ENCODE assay signal across 34 cellular contexts in genomic region chr20:3040086-3040485, GRCh38. TPM values are rescaled to one million over a fixed set of nuclear protein-coding genes. Genes with fewer than 3 reads are reported as not detected.
DNase-seq lines count a peak whose midpoint lies in the region; ATAC-seq and TF ChIP-seq lines count a peak whose summit lies in the region.
"Had no signal": no experiment of that assay in that cellular context is flagged by ENCODE, and none has a peak within 500 bp of the region (broad histone marks: within the 10 kb centered on the region; RNA-seq: fewer than 3 reads in every experiment).

No MANE protein-coding gene starts in this region.

- H3K79me2 ChIP-seq in neural progenitor cell (ENCODE audit: low read depth): no peaks in the 10 kb centered on the region

- H3K36me3 Mint-ChIP-seq in activated CD4-positive, alpha-beta T cell treated with anti-CD3 and anti-CD28 coated beads for 36 hours (ENCODE audit: low read depth): peaks cover 26% of the 10 kb centered on the region
- H3K36me3 Mint-ChIP-seq in activated naive CD8-positive, alpha-beta T cell treated with anti-CD3 and anti-CD28 coated beads, Interleukin-2, amount 10 ng/mL, durations not matched to agents 7 days and 5 days: peaks cover 13% of the 10 kb centered on the region
- peaks cover 21% of the 10 kb centered on the region for H3K36me3 Mint-ChIP-seq in neural progenitor cell

- no peak for DNase-seq in activated CD4-positive, alpha-beta T cell treated with anti-CD3 and anti-CD28 coated beads for 36 hours
- no peak for DNase-seq in activated CD4-positive, alpha-beta T cell treated with anti-CD3 and anti-CD28 coated beads for 1 hour
- DNase-seq in RWPE1 (ENCODE audit: low spot score): no peak
- no peak for DNase-seq in activated naive CD8-positive, alpha-beta T cell treated with anti-CD3 and anti-CD28 coated beads, Interleukin-2, amount 10 ng/mL, durations not matched to agents 7 days and 5 days
- no peak for DNase-seq in neural progenitor cell (ENCODE audit: low spot score)
- no peak for DNase-seq in cortex of kidney (lab: John Stamatoyannopoulos, UW)
- DNase-seq in RKO (ENCODE audit: low spot score): no peak
- DNase-seq: activated CD4-positive, alpha-beta T cell treated with anti-CD3 and anti-CD28 coated beads, Interleukin-2, amount 50 U/mL, for 1 hour; activated naive CD4-positive, alpha-beta T cell treated with anti-CD3 and anti-CD28 coated beads, Interleukin-2, amount 50 U/mL, for 16 hours; activated T-cell treated with anti-CD3 and anti-CD28 coated beads for 4 hours; AML-193; aorta; CD4-positive, alpha-beta memory T cell; DMS 273 treated with DMSO at 0.1 percent for 48 hours; EL; foreskin keratinocyte; GM23248; KG1; left cardiac atrium; MG63; NCI-H2081; NCI-H345; NCI-H774; psoas muscle; stimulated activated naive CD8-positive, alpha-beta T cell treated with anti-CD3 and anti-CD28 coated beads, Interleukin-15, amount 100 ng/mL, for 72 hours had no signal

- H3K4me2 ChIP-seq in neural progenitor cell: no peak overlapping the region

- no peaks in the 10 kb centered on the region for H4K20me1 ChIP-seq in neural progenitor cell (ENCODE audit: low read depth)

- H3K4me3 ChIP-seq in neural progenitor cell: no peak overlapping the region
- H3K4me3 ChIP-seq: GM12878, GM23248, MG63, psoas muscle, tibial nerve had no signal

- no peak for ATAC-seq in activated CD4-positive, alpha-beta T cell treated with anti-CD3 and anti-CD28 coated beads for 36 hours
- no peak for ATAC-seq in activated naive CD8-positive, alpha-beta T cell treated with anti-CD3 and anti-CD28 coated beads, Interleukin-2, amount 10 ng/mL, durations not matched to agents 7 days and 5 days (ENCODE audit: low read depth)
- ATAC-seq in GM21576 (IDR thresholded peaks at IDR 0.05; ENCODE audit: unreplicated experiment): no peak
- ATAC-seq: esophagus mucosa; foreskin keratinocyte; GM12878; left cardiac atrium; psoas muscle; stimulated activated naive CD8-positive, alpha-beta T cell treated with anti-CD3 and anti-CD28 coated beads, Interleukin-15, amount 100 ng/mL, for 72 hours had no signal

- no peaks in the 10 kb centered on the region for H3K9me3 ChIP-seq in neural progenitor cell (ENCODE audit: low read depth)
- H3K9me3 ChIP-seq: MG63, psoas muscle, tibial nerve had no signal

- H3F3A ChIP-seq in neural progenitor cell (ENCODE audit: low read depth): peaks cover 7% of the 10 kb centered on the region

- intact Hi-C loops in activated CD4-positive, alpha-beta T cell treated with anti-CD3 and anti-CD28 coated beads for 36 hours (cut with DNase I, micrococcal nuclease): no loop called here

- H3K4me1 Mint-ChIP-seq in activated CD4-positive, alpha-beta T cell treated with anti-CD3 and anti-CD28 coated beads for 36 hours: peaks cover 2% of the 10 kb centered on the region
- H3K4me1 Mint-ChIP-seq in activated naive CD8-positive, alpha-beta T cell treated with anti-CD3 and anti-CD28 coated beads, Interleukin-2, amount 10 ng/mL, durations not matched to agents 7 days and 5 days: peaks cover 8% of the 10 kb centered on the region
- peaks cover 14% of the 10 kb centered on the region for H3K4me1 Mint-ChIP-seq in neural progenitor cell

- peaks cover 2% of the 10 kb centered on the region for H3K4me1 ChIP-seq in neural progenitor cell
- H3K4me1 ChIP-seq: foreskin keratinocyte, psoas muscle had no signal

- peak overlapping the region; percentile 17 for H3K27ac ChIP-seq in RWPE1
- H3K27ac ChIP-seq in neural progenitor cell: no peak overlapping the region
- H3K27ac ChIP-seq: foreskin keratinocyte, GM23248, psoas muscle, tibial nerve had no signal

- no peaks in the 10 kb centered on the region for H3K9me3 Mint-ChIP-seq in activated CD4-positive, alpha-beta T cell treated with anti-CD3 and anti-CD28 coated beads for 36 hours (ENCODE audit: low read depth)
- no peaks in the 10 kb centered on the region for H3K9me3 Mint-ChIP-seq in activated naive CD8-positive, alpha-beta T cell treated with anti-CD3 and anti-CD28 coated beads, Interleukin-2, amount 10 ng/mL, durations not matched to agents 7 days and 5 days
- H3K9me3 Mint-ChIP-seq in neural progenitor cell: no peaks in the 10 kb centered on the region
- H3K9me3 Mint-ChIP-seq: stimulated activated naive CD8-positive, alpha-beta T cell treated with anti-CD3 and anti-CD28 coated beads, Interleukin-15, amount 100 ng/mL, for 72 hours had no signal

- POLR2A ChIA-PET in activated CD4-positive, alpha-beta T cell treated with anti-CD3 and anti-CD28 coated beads for 36 hours (lab: Charles Lee): no interaction called here
- POLR2A ChIA-PET in RWPE1 (lab: Yijun Ruan, JAX; ENCODE audit: low non-redundant PET): no interaction called here
- POLR2A ChIA-PET in activated naive CD8-positive, alpha-beta T cell treated with anti-CD3 and anti-CD28 coated beads, Interleukin-2, amount 10 ng/mL, durations not matched to agents 7 days and 5 days (lab: Charles Lee): no interaction called here

- no peak overlapping the region for H3K9ac ChIP-seq in neural progenitor cell
- H3K9ac ChIP-seq: GM23248 had no signal

- CTCF ChIA-PET in activated CD4-positive, alpha-beta T cell treated with anti-CD3 and anti-CD28 coated beads for 36 hours (lab: Charles Lee): no interaction called here
- CTCF ChIA-PET in RWPE1 (lab: Yijun Ruan, JAX): no interaction called here

- H2AFZ ChIP-seq in neural progenitor cell (replicated peaks): no peak overlapping the region
- H2AFZ ChIP-seq: GM23248 had no signal

- TF ChIP-seq CTCF in RWPE1 (conservative IDR thresholded peaks at IDR 0.05; ENCODE audit: low read depth): no peak
- no peak for TF ChIP-seq CTCF in neural progenitor cell (IDR thresholded peaks at IDR 0.05)

- no peaks in the 10 kb centered on the region for H3K27me3 Mint-ChIP-seq in activated CD4-positive, alpha-beta T cell treated with anti-CD3 and anti-CD28 coated beads for 36 hours
- no peaks in the 10 kb centered on the region for H3K27me3 Mint-ChIP-seq in activated naive CD8-positive, alpha-beta T cell treated with anti-CD3 and anti-CD28 coated beads, Interleukin-2, amount 10 ng/mL, durations not matched to agents 7 days and 5 days
- H3K27me3 Mint-ChIP-seq in neural progenitor cell (ENCODE audit: insufficient read depth, low read depth): peaks cover 5% of the 10 kb centered on the region
- H3K27me3 Mint-ChIP-seq: CD4-positive, alpha-beta memory T cell; stimulated activated naive CD8-positive, alpha-beta T cell treated with anti-CD3 and anti-CD28 coated beads, Interleukin-15, amount 100 ng/mL, for 72 hours had no signal

- no peak overlapping the region for H3K4me3 Mint-ChIP-seq in activated CD4-positive, alpha-beta T cell treated with anti-CD3 and anti-CD28 coated beads for 36 hours
- no peak overlapping the region for H3K4me3 Mint-ChIP-seq in activated naive CD8-positive, alpha-beta T cell treated with anti-CD3 and anti-CD28 coated beads, Interleukin-2, amount 10 ng/mL, durations not matched to agents 7 days and 5 days
- no peak overlapping the region for H3K4me3 Mint-ChIP-seq in neural progenitor cell
- H3K4me3 Mint-ChIP-seq: CD4-positive, alpha-beta memory T cell; stimulated activated naive CD8-positive, alpha-beta T cell treated with anti-CD3 and anti-CD28 coated beads, Interleukin-15, amount 100 ng/mL, for 72 hours had no signal

- no peaks in the 10 kb centered on the region for H3K36me3 ChIP-seq in neural progenitor cell
- H3K36me3 ChIP-seq: MG63 had no signal

- no peaks in the 10 kb centered on the region for H3K27me3 ChIP-seq in neural progenitor cell
- H3K27me3 ChIP-seq: foreskin keratinocyte, MG63, tibial nerve had no signal

- H3K27ac Mint-ChIP-seq in activated CD4-positive, alpha-beta T cell treated with anti-CD3 and anti-CD28 coated beads for 36 hours: peak overlapping the region; percentile 8
- peak overlapping the region; percentile 17 for H3K27ac Mint-ChIP-seq in activated naive CD8-positive, alpha-beta T cell treated with anti-CD3 and anti-CD28 coated beads, Interleukin-2, amount 10 ng/mL, durations not matched to agents 7 days and 5 days
- H3K27ac Mint-ChIP-seq in neural progenitor cell: peak overlapping the region; percentile 5

RNA-seq across cellular contexts. Expression of gene GNRH2, which starts 3.3 kb away (rescaled TPM):
- total RNA-seq in activated CD4-positive, alpha-beta T cell treated with anti-CD3 and anti-CD28 coated beads for 36 hours: 1 to 10 TPM; 8.0 to 8.3 TPM
- 1 to 10 TPM in 1 of 2 experiments, under 1 TPM in 1; 0.85 to 1.6 TPM for total RNA-seq in activated naive CD8-positive, alpha-beta T cell treated with anti-CD3 and anti-CD28 coated beads, Interleukin-2, amount 10 ng/mL, durations not matched to agents 7 days and 5 days
- total RNA-seq in neural progenitor cell (ENCODE audit: low replicate concordance): 0.37 TPM in 1 of 2 replicates, not detected in the other
- total RNA-seq: cardiac septum, esophagus mucosa, foreskin keratinocyte, GM23248, left cardiac atrium, lung microvascular endothelial cell, psoas muscle, RPMI7951, SK-MEL-5 had no signal

RNA-seq across cellular contexts. Expression of gene MRPS26, which starts 5.8 kb away (rescaled TPM):
- 100 to 1,000 TPM; 107 to 153 TPM for total RNA-seq in activated CD4-positive, alpha-beta T cell treated with anti-CD3 and anti-CD28 coated beads for 36 hours
- total RNA-seq in activated naive CD8-positive, alpha-beta T cell treated with anti-CD3 and anti-CD28 coated beads, Interleukin-2, amount 10 ng/mL, durations not matched to agents 7 days and 5 days: 10 to 100 TPM; 30.4 to 32.6 TPM
- 37.0 and 71.8 TPM in 2 replicates for total RNA-seq in neural progenitor cell (ENCODE audit: low replicate concordance)

RNA-seq across cellular contexts. Expression of gene OXT, which starts 31.3 kb away (rescaled TPM):
- under 1 TPM in 1 of 2 experiments, not detected in 1; 0.40 TPM for total RNA-seq in activated CD4-positive, alpha-beta T cell treated with anti-CD3 and anti-CD28 coated beads for 36 hours
- under 1 TPM; 0.68 to 0.89 TPM for total RNA-seq in activated naive CD8-positive, alpha-beta T cell treated with anti-CD3 and anti-CD28 coated beads, Interleukin-2, amount 10 ng/mL, durations not matched to agents 7 days and 5 days
- total RNA-seq in neural progenitor cell (ENCODE audit: low replicate concordance): not detected in 2 replicates
- total RNA-seq: aorta, cardiac septum, esophagus mucosa, foreskin keratinocyte, GM12878, GM23248, lung microvascular endothelial cell, psoas muscle, RPMI7951, SK-MEL-5 had no signal

RNA-seq across cellular contexts. Expression of gene AVP, which starts 44.4 kb away (rescaled TPM):
- total RNA-seq in activated CD4-positive, alpha-beta T cell treated with anti-CD3 and anti-CD28 coated beads for 36 hours: not detected
- not detected for total RNA-seq in activated naive CD8-positive, alpha-beta T cell treated with anti-CD3 and anti-CD28 coated beads, Interleukin-2, amount 10 ng/mL, durations not matched to agents 7 days and 5 days
- not detected in 2 replicates for total RNA-seq in neural progenitor cell (ENCODE audit: low replicate concordance)
- total RNA-seq: aorta; cardiac septum; CD4-positive, alpha-beta memory T cell; esophagus mucosa; foreskin keratinocyte; GM12878; GM23248; left cardiac atrium; lung microvascular endothelial cell; psoas muscle; RPMI7951; SK-MEL-5; T-helper 1 cell treated with Interleukin-12 subunit alpha and Interleukin-12 subunit beta and Interleukin-4 antibody, amounts not matched to agents 30 ng/mL and 1 ng/mL, for 36 hours; tibial nerve had no signal
